Comparison of ENCODE assay signal across 1 cellular context in the genomic region with DNA sequence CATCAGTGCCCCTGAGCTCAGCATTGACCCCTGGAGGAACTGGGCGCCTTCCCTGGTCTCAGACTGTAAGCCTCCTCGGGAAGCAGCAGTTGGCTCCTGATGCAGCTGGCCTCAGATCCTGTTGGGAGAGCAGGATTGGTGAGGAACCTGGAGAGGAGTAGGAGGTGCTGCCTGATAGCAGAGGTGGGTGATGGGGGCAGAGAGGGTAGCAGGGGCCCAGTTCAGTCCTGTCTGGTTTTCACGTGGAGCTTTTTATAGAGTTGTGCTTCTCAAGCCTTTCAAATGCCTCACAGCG.
TF ChIP-seq lines count a peak whose summit lies in the region.

No MANE protein-coding gene starts in this region.

TF ChIP-seq in GM23338, 12 proteins besides CTCF, POLR2A, EP300 and RAD21 (continued from another document):
- TF ChIP-seq, protein P1, sequence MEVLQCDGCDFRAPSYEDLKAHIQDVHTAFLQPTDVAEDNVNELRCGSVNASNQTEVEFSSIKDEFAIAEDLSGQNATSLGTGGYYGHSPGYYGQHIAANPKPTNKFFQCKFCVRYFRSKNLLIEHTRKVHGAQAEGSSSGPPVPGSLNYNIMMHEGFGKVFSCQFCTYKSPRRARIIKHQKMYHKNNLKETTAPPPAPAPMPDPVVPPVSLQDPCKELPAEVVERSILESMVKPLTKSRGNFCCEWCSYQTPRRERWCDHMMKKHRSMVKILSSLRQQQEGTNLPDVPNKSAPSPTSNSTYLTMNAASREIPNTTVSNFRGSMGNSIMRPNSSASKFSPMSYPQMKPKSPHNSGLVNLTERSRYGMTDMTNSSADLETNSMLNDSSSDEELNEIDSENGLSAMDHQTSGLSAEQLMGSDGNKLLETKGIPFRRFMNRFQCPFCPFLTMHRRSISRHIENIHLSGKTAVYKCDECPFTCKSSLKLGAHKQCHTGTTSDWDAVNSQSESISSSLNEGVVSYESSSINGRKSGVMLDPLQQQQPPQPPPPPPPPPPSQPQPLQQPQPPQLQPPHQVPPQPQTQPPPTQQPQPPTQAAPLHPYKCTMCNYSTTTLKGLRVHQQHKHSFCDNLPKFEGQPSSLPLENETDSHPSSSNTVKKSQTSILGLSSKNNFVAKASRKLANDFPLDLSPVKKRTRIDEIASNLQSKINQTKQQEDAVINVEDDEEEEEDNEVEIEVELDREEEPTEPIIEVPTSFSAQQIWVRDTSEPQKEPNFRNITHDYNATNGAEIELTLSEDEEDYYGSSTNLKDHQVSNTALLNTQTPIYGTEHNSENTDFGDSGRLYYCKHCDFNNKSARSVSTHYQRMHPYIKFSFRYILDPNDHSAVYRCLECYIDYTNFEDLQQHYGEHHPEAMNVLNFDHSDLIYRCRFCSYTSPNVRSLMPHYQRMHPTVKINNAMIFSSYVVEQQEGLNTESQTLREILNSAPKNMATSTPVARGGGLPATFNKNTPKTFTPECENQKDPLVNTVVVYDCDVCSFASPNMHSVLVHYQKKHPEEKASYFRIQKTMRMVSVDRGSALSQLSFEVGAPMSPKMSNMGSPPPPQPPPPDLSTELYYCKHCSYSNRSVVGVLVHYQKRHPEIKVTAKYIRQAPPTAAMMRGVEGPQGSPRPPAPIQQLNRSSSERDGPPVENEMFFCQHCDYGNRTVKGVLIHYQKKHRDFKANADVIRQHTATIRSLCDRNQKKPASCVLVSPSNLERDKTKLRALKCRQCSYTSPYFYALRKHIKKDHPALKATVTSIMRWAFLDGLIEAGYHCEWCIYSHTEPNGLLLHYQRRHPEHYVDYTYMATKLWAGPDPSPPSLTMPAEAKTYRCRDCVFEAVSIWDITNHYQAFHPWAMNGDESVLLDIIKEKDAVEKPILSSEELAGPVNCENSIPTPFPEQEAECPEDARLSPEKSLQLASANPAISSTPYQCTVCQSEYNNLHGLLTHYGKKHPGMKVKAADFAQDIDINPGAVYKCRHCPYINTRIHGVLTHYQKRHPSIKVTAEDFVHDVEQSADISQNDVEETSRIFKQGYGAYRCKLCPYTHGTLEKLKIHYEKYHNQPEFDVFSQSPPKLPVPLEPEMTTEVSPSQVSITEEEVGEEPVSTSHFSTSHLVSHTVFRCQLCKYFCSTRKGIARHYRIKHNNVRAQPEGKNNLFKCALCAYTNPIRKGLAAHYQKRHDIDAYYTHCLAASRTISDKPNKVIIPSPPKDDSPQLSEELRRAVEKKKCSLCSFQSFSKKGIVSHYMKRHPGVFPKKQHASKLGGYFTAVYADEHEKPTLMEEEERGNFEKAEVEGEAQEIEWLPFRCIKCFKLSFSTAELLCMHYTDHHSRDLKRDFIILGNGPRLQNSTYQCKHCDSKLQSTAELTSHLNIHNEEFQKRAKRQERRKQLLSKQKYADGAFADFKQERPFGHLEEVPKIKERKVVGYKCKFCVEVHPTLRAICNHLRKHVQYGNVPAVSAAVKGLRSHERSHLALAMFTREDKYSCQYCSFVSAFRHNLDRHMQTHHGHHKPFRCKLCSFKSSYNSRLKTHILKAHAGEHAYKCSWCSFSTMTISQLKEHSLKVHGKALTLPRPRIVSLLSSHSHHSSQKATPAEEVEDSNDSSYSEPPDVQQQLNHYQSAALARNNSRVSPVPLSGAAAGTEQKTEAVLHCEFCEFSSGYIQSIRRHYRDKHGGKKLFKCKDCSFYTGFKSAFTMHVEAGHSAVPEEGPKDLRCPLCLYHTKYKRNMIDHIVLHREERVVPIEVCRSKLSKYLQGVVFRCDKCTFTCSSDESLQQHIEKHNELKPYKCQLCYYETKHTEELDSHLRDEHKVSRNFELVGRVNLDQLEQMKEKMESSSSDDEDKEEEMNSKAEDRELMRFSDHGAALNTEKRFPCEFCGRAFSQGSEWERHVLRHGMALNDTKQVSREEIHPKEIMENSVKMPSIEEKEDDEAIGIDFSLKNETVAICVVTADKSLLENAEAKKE (CRISPR knock-in tag; IDR thresholded peaks at IDR 0.05), result no peak
- TF ChIP-seq CREB1 (CRISPR knock-in tag; IDR thresholded peaks at IDR 0.05; ENCODE audit: low read depth) (no peak), ZNF331 (CRISPR knock-in tag; IDR thresholded peaks at IDR 0.05; ENCODE audit: low read depth) (no peak), ZNF114 (CRISPR knock-in tag; IDR thresholded peaks at IDR 0.05) (no peak), JUNB (IDR thresholded peaks at IDR 0.05; ENCODE audit: unreplicated experiment) (no peak), NANOG (IDR thresholded peaks at IDR 0.05; ENCODE audit: borderline replicate concordance) (no peak), STAT1 (IDR thresholded peaks at IDR 0.05; ENCODE audit: unreplicated experiment) (no peak), EZH2 (IDR thresholded peaks at IDR 0.05; ENCODE audit: low read depth, unreplicated experiment) (no peak), EZH2phosphoT487 (IDR thresholded peaks at IDR 0.05; ENCODE audit: unreplicated experiment) (no peak)
- TF ChIP-seq, protein P2, sequence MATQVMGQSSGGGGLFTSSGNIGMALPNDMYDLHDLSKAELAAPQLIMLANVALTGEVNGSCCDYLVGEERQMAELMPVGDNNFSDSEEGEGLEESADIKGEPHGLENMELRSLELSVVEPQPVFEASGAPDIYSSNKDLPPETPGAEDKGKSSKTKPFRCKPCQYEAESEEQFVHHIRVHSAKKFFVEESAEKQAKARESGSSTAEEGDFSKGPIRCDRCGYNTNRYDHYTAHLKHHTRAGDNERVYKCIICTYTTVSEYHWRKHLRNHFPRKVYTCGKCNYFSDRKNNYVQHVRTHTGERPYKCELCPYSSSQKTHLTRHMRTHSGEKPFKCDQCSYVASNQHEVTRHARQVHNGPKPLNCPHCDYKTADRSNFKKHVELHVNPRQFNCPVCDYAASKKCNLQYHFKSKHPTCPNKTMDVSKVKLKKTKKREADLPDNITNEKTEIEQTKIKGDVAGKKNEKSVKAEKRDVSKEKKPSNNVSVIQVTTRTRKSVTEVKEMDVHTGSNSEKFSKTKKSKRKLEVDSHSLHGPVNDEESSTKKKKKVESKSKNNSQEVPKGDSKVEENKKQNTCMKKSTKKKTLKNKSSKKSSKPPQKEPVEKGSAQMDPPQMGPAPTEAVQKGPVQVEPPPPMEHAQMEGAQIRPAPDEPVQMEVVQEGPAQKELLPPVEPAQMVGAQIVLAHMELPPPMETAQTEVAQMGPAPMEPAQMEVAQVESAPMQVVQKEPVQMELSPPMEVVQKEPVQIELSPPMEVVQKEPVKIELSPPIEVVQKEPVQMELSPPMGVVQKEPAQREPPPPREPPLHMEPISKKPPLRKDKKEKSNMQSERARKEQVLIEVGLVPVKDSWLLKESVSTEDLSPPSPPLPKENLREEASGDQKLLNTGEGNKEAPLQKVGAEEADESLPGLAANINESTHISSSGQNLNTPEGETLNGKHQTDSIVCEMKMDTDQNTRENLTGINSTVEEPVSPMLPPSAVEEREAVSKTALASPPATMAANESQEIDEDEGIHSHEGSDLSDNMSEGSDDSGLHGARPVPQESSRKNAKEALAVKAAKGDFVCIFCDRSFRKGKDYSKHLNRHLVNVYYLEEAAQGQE (IDR thresholded peaks at IDR 0.05; ENCODE audit: unreplicated experiment), result no peak
